In the genomic region with DNA sequence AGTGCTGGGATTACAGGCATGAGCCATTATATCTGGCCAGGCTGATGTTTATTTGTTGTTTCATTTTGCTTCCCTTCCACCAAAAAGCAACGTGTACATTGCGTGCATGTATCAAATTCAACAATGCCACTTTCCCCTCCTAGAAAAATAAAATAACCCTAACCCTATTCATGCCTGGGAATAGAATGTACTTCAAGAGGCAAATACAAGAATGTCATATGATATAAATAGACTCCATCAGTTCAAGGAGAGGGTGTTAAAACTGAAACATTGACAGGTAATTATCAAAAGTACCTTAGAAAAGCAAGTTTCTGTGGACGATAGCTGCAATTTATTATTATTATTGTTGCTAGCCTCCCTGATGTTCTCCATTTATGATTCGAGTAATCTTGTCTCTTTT, we compare ENCODE assay signal across 1 cellular context.
TF ChIP-seq lines count a peak whose summit lies in the region.

No MANE protein-coding gene starts in this region.

TF ChIP-seq in GM23338, 12 proteins besides CTCF, POLR2A, EP300 and RAD21 (continued from another document):
- TF ChIP-seq, protein P1, sequence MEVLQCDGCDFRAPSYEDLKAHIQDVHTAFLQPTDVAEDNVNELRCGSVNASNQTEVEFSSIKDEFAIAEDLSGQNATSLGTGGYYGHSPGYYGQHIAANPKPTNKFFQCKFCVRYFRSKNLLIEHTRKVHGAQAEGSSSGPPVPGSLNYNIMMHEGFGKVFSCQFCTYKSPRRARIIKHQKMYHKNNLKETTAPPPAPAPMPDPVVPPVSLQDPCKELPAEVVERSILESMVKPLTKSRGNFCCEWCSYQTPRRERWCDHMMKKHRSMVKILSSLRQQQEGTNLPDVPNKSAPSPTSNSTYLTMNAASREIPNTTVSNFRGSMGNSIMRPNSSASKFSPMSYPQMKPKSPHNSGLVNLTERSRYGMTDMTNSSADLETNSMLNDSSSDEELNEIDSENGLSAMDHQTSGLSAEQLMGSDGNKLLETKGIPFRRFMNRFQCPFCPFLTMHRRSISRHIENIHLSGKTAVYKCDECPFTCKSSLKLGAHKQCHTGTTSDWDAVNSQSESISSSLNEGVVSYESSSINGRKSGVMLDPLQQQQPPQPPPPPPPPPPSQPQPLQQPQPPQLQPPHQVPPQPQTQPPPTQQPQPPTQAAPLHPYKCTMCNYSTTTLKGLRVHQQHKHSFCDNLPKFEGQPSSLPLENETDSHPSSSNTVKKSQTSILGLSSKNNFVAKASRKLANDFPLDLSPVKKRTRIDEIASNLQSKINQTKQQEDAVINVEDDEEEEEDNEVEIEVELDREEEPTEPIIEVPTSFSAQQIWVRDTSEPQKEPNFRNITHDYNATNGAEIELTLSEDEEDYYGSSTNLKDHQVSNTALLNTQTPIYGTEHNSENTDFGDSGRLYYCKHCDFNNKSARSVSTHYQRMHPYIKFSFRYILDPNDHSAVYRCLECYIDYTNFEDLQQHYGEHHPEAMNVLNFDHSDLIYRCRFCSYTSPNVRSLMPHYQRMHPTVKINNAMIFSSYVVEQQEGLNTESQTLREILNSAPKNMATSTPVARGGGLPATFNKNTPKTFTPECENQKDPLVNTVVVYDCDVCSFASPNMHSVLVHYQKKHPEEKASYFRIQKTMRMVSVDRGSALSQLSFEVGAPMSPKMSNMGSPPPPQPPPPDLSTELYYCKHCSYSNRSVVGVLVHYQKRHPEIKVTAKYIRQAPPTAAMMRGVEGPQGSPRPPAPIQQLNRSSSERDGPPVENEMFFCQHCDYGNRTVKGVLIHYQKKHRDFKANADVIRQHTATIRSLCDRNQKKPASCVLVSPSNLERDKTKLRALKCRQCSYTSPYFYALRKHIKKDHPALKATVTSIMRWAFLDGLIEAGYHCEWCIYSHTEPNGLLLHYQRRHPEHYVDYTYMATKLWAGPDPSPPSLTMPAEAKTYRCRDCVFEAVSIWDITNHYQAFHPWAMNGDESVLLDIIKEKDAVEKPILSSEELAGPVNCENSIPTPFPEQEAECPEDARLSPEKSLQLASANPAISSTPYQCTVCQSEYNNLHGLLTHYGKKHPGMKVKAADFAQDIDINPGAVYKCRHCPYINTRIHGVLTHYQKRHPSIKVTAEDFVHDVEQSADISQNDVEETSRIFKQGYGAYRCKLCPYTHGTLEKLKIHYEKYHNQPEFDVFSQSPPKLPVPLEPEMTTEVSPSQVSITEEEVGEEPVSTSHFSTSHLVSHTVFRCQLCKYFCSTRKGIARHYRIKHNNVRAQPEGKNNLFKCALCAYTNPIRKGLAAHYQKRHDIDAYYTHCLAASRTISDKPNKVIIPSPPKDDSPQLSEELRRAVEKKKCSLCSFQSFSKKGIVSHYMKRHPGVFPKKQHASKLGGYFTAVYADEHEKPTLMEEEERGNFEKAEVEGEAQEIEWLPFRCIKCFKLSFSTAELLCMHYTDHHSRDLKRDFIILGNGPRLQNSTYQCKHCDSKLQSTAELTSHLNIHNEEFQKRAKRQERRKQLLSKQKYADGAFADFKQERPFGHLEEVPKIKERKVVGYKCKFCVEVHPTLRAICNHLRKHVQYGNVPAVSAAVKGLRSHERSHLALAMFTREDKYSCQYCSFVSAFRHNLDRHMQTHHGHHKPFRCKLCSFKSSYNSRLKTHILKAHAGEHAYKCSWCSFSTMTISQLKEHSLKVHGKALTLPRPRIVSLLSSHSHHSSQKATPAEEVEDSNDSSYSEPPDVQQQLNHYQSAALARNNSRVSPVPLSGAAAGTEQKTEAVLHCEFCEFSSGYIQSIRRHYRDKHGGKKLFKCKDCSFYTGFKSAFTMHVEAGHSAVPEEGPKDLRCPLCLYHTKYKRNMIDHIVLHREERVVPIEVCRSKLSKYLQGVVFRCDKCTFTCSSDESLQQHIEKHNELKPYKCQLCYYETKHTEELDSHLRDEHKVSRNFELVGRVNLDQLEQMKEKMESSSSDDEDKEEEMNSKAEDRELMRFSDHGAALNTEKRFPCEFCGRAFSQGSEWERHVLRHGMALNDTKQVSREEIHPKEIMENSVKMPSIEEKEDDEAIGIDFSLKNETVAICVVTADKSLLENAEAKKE (CRISPR knock-in tag; IDR thresholded peaks at IDR 0.05) = no peak
- TF ChIP-seq NANOG (IDR thresholded peaks at IDR 0.05; ENCODE audit: borderline replicate concordance) = no peak
- TF ChIP-seq EZH2 (IDR thresholded peaks at IDR 0.05; ENCODE audit: low read depth, unreplicated experiment) = no peak
